ENCODE assay signal across 8 cellular contexts in genomic region chr6:32176476-32177181, GRCh38. TPM values are rescaled to one million over a fixed set of nuclear protein-coding genes. Genes with fewer than 3 reads are reported as not detected.
DNase-seq lines count a peak whose midpoint lies in the region; ATAC-seq and TF ChIP-seq lines count a peak whose summit lies in the region.

No MANE protein-coding gene starts in this region.

- H3K27me3 ChIP-seq in WERI-Rb-1 (ENCODE audit: insufficient read depth, low read depth, severe bottlenecking) (no peaks in the 10 kb centered on the region), foreskin keratinocyte (no peaks in the 10 kb centered on the region), gastrocnemius medialis (no peaks in the 10 kb centered on the region)

- H3K4me1 ChIP-seq in foreskin keratinocyte, result peaks cover 14% of the 10 kb centered on the region
- peaks cover 35 to 40% of the 10 kb centered on the region in 2 donors for H3K4me1 ChIP-seq in gastrocnemius medialis

- H3K27ac ChIP-seq in WERI-Rb-1 (peak overlapping the region; percentile 96), foreskin keratinocyte (peak overlapping the region; percentile 91), gastrocnemius medialis (peak overlapping the region; percentile 92 to 99 (median 96))

- ATAC-seq in foreskin keratinocyte (no peak), gastrocnemius medialis (peak in 1 of 2 donors; percentile 9)

- no peaks in the 10 kb centered on the region for H3K27me3 Mint-ChIP-seq in T-helper 2 cell treated with Interferon-gamma antibody and Interleukin-4, amounts not matched to agents 5 μg/mL and 100 μg/mL, for 36 hours (ENCODE audit: low read depth)

- H3K9me3 ChIP-seq in WERI-Rb-1 (ENCODE audit: severe bottlenecking), result no peaks in the 10 kb centered on the region
- H3K9me3 ChIP-seq in gastrocnemius medialis, result no peaks in the 10 kb centered on the region

- TF ChIP-seq POLR2A in gastrocnemius medialis (IDR thresholded peaks at IDR 0.05), result no peak

- H3K36me3 ChIP-seq in WERI-Rb-1 (peaks cover 20% of the 10 kb centered on the region), gastrocnemius medialis (peaks cover 0 to 19% of the 10 kb centered on the region in 2 donors)

- H3K36me3 Mint-ChIP-seq in T-helper 2 cell treated with Interferon-gamma antibody and Interleukin-4, amounts not matched to agents 5 μg/mL and 100 μg/mL, for 36 hours (ENCODE audit: low read depth), result peaks cover 22% of the 10 kb centered on the region

- in situ Hi-C loops in gastrocnemius medialis (cut with MboI; ENCODE audit: low sequenced_read_pairs in 4 of 4), result loop anchor here in 3 of 4 donors (25.0 kb wide), 6 partner anchors 214 to 1564 kb away; partner anchors contain the start of genes BRD2 (in 3 of the 3), HLA-DMA (in 3 of the 3), APOM (in 2 of the 3) and BAG6 (in 2 of the 3)

- DNase-seq in T-helper 2 cell treated with Interferon-gamma antibody and Interleukin-4, amounts not matched to agents 5 μg/mL and 100 μg/mL, for 36 hours (ENCODE audit: low spot score), result no peak
- DNase-seq in T-helper 2 cell (no peak), WERI-Rb-1 (no peak), foreskin keratinocyte (peak in 1 of 2 donors; percentile 76), gastrocnemius medialis (no peak), hippocampal formation (lab: John Stamatoyannopoulos, UW) (no peak), activated gamma-delta T cell treated with Interleukin-2 at 50 U/mL for 16 hours (no peak)
- no peak for DNase-seq in activated CD4-positive, CD25-positive, alpha-beta regulatory T cell (lab: John Stamatoyannopoulos, UW)

- H3K4me3 ChIP-seq in WERI-Rb-1 (ENCODE audit: low read depth, low read length) (peak overlapping the region; percentile 85), gastrocnemius medialis (peak overlapping the region; percentile 81 to 99 (median 96))

- peak overlapping the region; percentile 98 for H3K27ac Mint-ChIP-seq in T-helper 2 cell treated with Interferon-gamma antibody and Interleukin-4, amounts not matched to agents 5 μg/mL and 100 μg/mL, for 36 hours

- TF ChIP-seq CTCF in WERI-Rb-1 (IDR thresholded peaks at IDR 0.05; ENCODE audit: low read depth, low read length) (no peak), foreskin keratinocyte (conservative IDR thresholded peaks at IDR 0.05) (no peak), gastrocnemius medialis (IDR thresholded peaks at IDR 0.05 in 4 of 5, conservative IDR thresholded peaks at IDR 0.05 in 1 of 5) (no peak)

- H3K9me3 Mint-ChIP-seq in T-helper 2 cell treated with Interferon-gamma antibody and Interleukin-4, amounts not matched to agents 5 μg/mL and 100 μg/mL, for 36 hours, result no peaks in the 10 kb centered on the region

- H3K4me3 Mint-ChIP-seq in T-helper 2 cell treated with Interferon-gamma antibody and Interleukin-4, amounts not matched to agents 5 μg/mL and 100 μg/mL, for 36 hours, result peak overlapping the region; percentile 97

- intact Hi-C loops in gastrocnemius medialis (cut with DNase I; ENCODE audit: low total_unique reads), result loop anchor here (1.0 to 10.0 kb wide), 10 partner anchors 19 to 1138 kb away; partner anchors contain the start of genes B3GALT4, BRD2, CSNK2B and DXO

- H3K4me1 Mint-ChIP-seq in T-helper 2 cell treated with Interferon-gamma antibody and Interleukin-4, amounts not matched to agents 5 μg/mL and 100 μg/mL, for 36 hours (ENCODE audit: low read depth), result peaks cover 45% of the 10 kb centered on the region

RNA-seq across cellular contexts. Expression of gene AGPAT1, which starts 0.7 kb away (rescaled TPM):
- total RNA-seq in foreskin keratinocyte (57.1 and 61.4 TPM in 2 replicates), gastrocnemius medialis (10 to 100 TPM; 32.0 to 58.7 (median 42.0) TPM)
- polyA plus RNA-seq in foreskin keratinocyte, result 75.1 and 80.7 TPM in 2 replicates

RNA-seq across cellular contexts. Expression of gene RNF5, which starts 1.6 kb away (rescaled TPM):
- total RNA-seq in foreskin keratinocyte (32.3 and 32.7 TPM in 2 replicates), gastrocnemius medialis (10 to 100 TPM; 54.6 to 98.3 (median 78.1) TPM)
- polyA plus RNA-seq in foreskin keratinocyte, result 54.0 and 54.7 TPM in 2 replicates

RNA-seq across cellular contexts. Expression of gene AGER, which starts 7.4 kb away (rescaled TPM):
- total RNA-seq in foreskin keratinocyte (2.7 and 3.2 TPM in 2 replicates), gastrocnemius medialis (1 to 10 TPM in 1 of 4 donors, not detected in 3; 1.9 TPM)
- polyA plus RNA-seq in foreskin keratinocyte, result 5.6 and 6.7 TPM in 2 replicates

RNA-seq across cellular contexts. Expression of gene EGFL8, which starts 12.2 kb away (rescaled TPM):
- total RNA-seq in foreskin keratinocyte (3.6 and 3.8 TPM in 2 replicates), gastrocnemius medialis (1 to 10 TPM in 3 of 4 donors, under 1 TPM in 1; 0.80 to 7.1 (median 4.2) TPM)
- 6.5 and 7.0 TPM in 2 replicates for polyA plus RNA-seq in foreskin keratinocyte

RNA-seq across cellular contexts. Expression of gene PBX2, which starts 13.4 kb away (rescaled TPM):
- total RNA-seq in foreskin keratinocyte, result 37.3 and 38.5 TPM in 2 replicates
- 33.4 and 39.0 TPM in 2 replicates for polyA plus RNA-seq in foreskin keratinocyte
- 10 to 100 TPM; 24.3 to 37.6 (median 33.6) TPM for total RNA-seq in gastrocnemius medialis
